Comparison of ENCODE assay signal across 2 cellular contexts in genomic region chr1:193543259-193543658, GRCh38.
TF ChIP-seq lines count a peak whose summit lies in the region.

No MANE protein-coding gene starts in this region.

TF ChIP-seq in SK-N-SH, 30 proteins besides CTCF, POLR2A, EP300 and RAD21:
- TF ChIP-seq USF1 (IDR thresholded peaks at IDR 0.05; ENCODE audit: borderline replicate concordance, low read depth) (no peak), ZBTB33 (IDR thresholded peaks at IDR 0.05; ENCODE audit: borderline replicate concordance, low read depth) (no peak), PBX3 (IDR thresholded peaks at IDR 0.05) (peak; percentile 38), MEF2A (IDR thresholded peaks at IDR 0.05; ENCODE audit: borderline replicate concordance, low read depth) (no peak), MAX (IDR thresholded peaks at IDR 0.05; ENCODE audit: low read depth) (peak; percentile 72), NFIC (IDR thresholded peaks at IDR 0.05; ENCODE audit: borderline replicate concordance) (0 out of 2 replicates have a peak, but pooled peaks have one; percentile 12), JUND (IDR thresholded peaks at IDR 0.05) (peak; percentile 54), NRF1 (IDR thresholded peaks at IDR 0.05; ENCODE audit: low read depth, low read length) (no peak), RCOR1 (IDR thresholded peaks at IDR 0.05; ENCODE audit: low read length) (no peak), TCF12 (IDR thresholded peaks at IDR 0.05) (peak; percentile 94), CHD2 (IDR thresholded peaks at IDR 0.05; ENCODE audit: low read length, partially characterized antibody) (no peak), USF2 (IDR thresholded peaks at IDR 0.05; ENCODE audit: borderline replicate concordance, low read depth, low read length) (no peak), FOSL2 (IDR thresholded peaks at IDR 0.05; ENCODE audit: borderline replicate concordance, low read depth) (peak; percentile 35; the same call in 1 of the 2 replicates), POLR2AphosphoS5 (IDR thresholded peaks at IDR 0.05; ENCODE audit: low read depth, low read length) (peak; percentile 30; the same call in 1 of the 2 replicates), TEAD4 (IDR thresholded peaks at IDR 0.05; ENCODE audit: borderline replicate concordance, insufficient read depth) (no peak), RXRA (IDR thresholded peaks at IDR 0.05; ENCODE audit: borderline replicate concordance, low read depth) (no peak), GABPA (IDR thresholded peaks at IDR 0.05; ENCODE audit: low read depth) (no peak)

TF ChIP-seq in H1, 55 proteins besides CTCF, POLR2A, EP300 and RAD21:
- TF ChIP-seq RBBP5 (IDR thresholded peaks at IDR 0.05; ENCODE audit: borderline replicate concordance, low read depth, low read length) = no peak
- TF ChIP-seq CBX8 (IDR thresholded peaks at IDR 0.05; ENCODE audit: borderline replicate concordance, low read depth, low read length) = no peak
- TF ChIP-seq HDAC6 (IDR thresholded peaks at IDR 0.05; ENCODE audit: low read depth, low read length) = no peak
- TF ChIP-seq BCL11A (IDR thresholded peaks at IDR 0.05; ENCODE audit: low read depth in 2 of 2, low read length in 2 of 2) = no peak
- TF ChIP-seq ATF2 (IDR thresholded peaks at IDR 0.05; ENCODE audit: low read length) = no peak
- TF ChIP-seq YY1 (IDR thresholded peaks at IDR 0.05; ENCODE audit: low read depth, low read length) = no peak
- TF ChIP-seq CBX5 (IDR thresholded peaks at IDR 0.05; ENCODE audit: low read depth, low read length) = no peak
- no peak for TF ChIP-seq KDM5A (IDR thresholded peaks at IDR 0.05; ENCODE audit: low read length)
- TF ChIP-seq EGR1 (IDR thresholded peaks at IDR 0.05; ENCODE audit: borderline replicate concordance, low read depth, low read length) = no peak
- no peak for TF ChIP-seq HDAC2 (IDR thresholded peaks at IDR 0.05; ENCODE audit: borderline replicate concordance in 1 of 2, low read depth in 2 of 2, low read length in 2 of 2)
- TF ChIP-seq TAF1 (IDR thresholded peaks at IDR 0.05; ENCODE audit: low read depth, low read length) = no peak
